Comparison of ENCODE assay signal across 11 cellular contexts in the genomic region with DNA sequence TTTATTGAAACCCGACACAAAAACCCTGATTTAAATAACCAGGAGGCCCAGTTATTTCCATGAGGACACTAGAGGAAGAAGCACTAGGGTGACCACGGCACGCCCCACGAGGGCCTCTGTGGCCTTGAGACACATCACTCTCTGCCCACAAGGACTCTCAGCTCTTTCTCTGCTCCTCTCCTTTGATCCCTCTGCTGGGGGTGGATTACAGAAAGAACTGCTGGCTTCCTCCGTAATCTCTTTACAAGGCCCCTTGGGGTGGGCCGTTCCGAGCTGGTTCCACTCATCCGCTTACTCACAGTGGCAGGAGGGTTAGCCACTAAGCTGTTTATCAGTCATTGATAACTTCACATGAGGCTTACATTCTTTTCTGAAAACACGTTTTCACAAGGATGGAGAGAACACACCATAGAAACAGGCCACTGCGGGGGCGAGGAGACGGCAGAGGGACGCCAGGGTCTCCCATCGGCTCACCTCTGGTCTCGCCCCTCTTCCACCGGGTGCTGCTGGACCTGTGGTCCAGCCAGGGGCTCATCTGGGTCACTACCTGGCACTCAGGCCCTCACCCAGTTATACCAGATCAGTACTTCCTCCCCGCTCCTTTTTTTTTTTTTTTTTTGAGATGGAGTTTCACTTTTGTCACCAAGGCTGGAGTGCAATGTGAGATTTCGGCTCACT. TPM values are rescaled to one million over a fixed set of nuclear protein-coding genes. Genes with fewer than 3 reads are reported as not detected.
DNase-seq lines count a peak whose midpoint lies in the region; ATAC-seq, FAIRE-seq and TF ChIP-seq lines count a peak whose summit lies in the region.
"Had no signal": no experiment of that assay in that cellular context is flagged by ENCODE, and none has a peak within 500 bp of the region (broad histone marks: within the 10 kb centered on the region; RNA-seq: fewer than 3 reads in every experiment).

No MANE protein-coding gene starts in this region.

- DNase-seq in D341Med (ENCODE audit: low spot score), result peak; percentile 85
- DNase-seq in NCI-H82 (lab: John Stamatoyannopoulos, UW), result peak; percentile 94
- no peak for DNase-seq in K562 (ENCODE audit: extremely low read depth in 1 of 4, low spot score in 3 of 4)
- DNase-seq in sigmoid colon, result peak; percentile 48
- DNase-seq in NCI-H345 (lab: John Stamatoyannopoulos, UW), result no peak
- no peak for DNase-seq in effector memory CD4-positive, alpha-beta T cell
- DNase-seq in heart right ventricle, result no peak
- DNase-seq: activated T-cell treated with anti-CD3 and anti-CD28 coated beads, Interleukin-2, amount 50 U/mL, for 4 hours; CD8-positive, alpha-beta T cell; NCI-H524 treated with DMSO at 0.1 percent for 48 hours had no signal

- peak; percentile 32 for ATAC-seq in K562
- ATAC-seq in heart right ventricle, result no peak
- ATAC-seq: CD8-positive, alpha-beta T cell had no signal

- in situ Hi-C loops in K562 (cut with MboI), result no loop called here

- H3K4me1 ChIP-seq in K562 (replicated peaks in 1 of 2; ENCODE audit: control insufficient read depth in 2 of 2, insufficient read depth in 2 of 2, low read length in 2 of 2) (peaks cover 6 to 11% of the 10 kb centered on the region in 2 experiments; a peak in 3 of 5 replicates), sigmoid colon (peaks cover 0 to 12% (median 7%) of the 10 kb centered on the region in 4 donors), heart right ventricle (peaks cover 0 to 54% (median 18%) of the 10 kb centered on the region in 9 donors)
- peaks cover 11% of the 10 kb centered on the region for H3K4me1 ChIP-seq in effector memory CD4-positive, alpha-beta T cell (ENCODE audit: control insufficient read depth, insufficient read depth, low read length, poor library complexity, severe bottlenecking)

- peaks cover 3% of the 10 kb centered on the region; the same call in 1 of the 3 replicates for H3K79me2 ChIP-seq in K562 (ENCODE audit: control insufficient read depth, insufficient read depth, low read length)

- POLR2A ChIA-PET in K562 (lab: Yijun Ruan, JAX), result interaction anchor here (1.7 kb wide), 1 partner anchor 10 kb away, joined by 6 read pairs; no protein-coding TSS in a partner anchor

- H3K4me2 ChIP-seq in K562 (ENCODE audit: insufficient read depth, low read length), result no peak overlapping the region

- TF ChIP-seq EP300 in K562 (IDR thresholded peaks at IDR 0.05; ENCODE audit: low read length) (no peak), sigmoid colon (IDR thresholded peaks at IDR 0.05) (no peak)

- WGBS in K562 (ENCODE audit: insufficient coverage, low coverage, missing lambda C conversion rate), result 68% methylated on average over 14 of the region's 18 CpGs
- WGBS in sigmoid colon, 2 donors, result 89 to 90% methylated on average over 18 of the region's 18 CpGs
- 84 to 88% methylated on average over 18 of the region's 18 CpGs for WGBS in heart right ventricle, 2 donors

- CTCF ChIA-PET in K562 (lab: Yijun Ruan, JAX; ENCODE audit: low intra/inter-chr PET ratio), result no interaction called here

- H3K9ac ChIP-seq in K562 (ENCODE audit: insufficient read depth in 1 of 2, low read depth in 2 of 2, low read length in 2 of 2), result peak overlapping the region in 1 of 2 experiments; percentile 71; a peak in 2 of 4 replicates

- H3K4me3 ChIP-seq in K562 (no peak overlapping the region), sigmoid colon (no peak overlapping the region), heart right ventricle (no peak overlapping the region)
- H3K4me3 ChIP-seq in effector memory CD4-positive, alpha-beta T cell (ENCODE audit: insufficient read depth, low read depth, low read length, poor library complexity, severe bottlenecking), result no peak overlapping the region

- TF ChIP-seq POLR2A in K562 (conservative IDR thresholded peaks at IDR 0.05) (no peak), sigmoid colon (IDR thresholded peaks at IDR 0.05) (no peak)

- no peak for TF ChIP-seq RAD21 in K562 (CRISPR knock-in tag; conservative IDR thresholded peaks at IDR 0.05 in 1 of 2, IDR thresholded peaks at IDR 0.05 in 1 of 2)

- no TSS peak for BruUV-seq in K562 (replicated peaks; lab: Mats Ljungman, UMichigan)

- H3K27ac ChIP-seq in K562 (ENCODE audit: extremely low read depth, low read depth, low read length) (no peak overlapping the region), sigmoid colon (no peak overlapping the region), heart right ventricle (peak overlapping the region in 1 of 10 donors; percentile 47)
- H3K27ac ChIP-seq in effector memory CD4-positive, alpha-beta T cell (ENCODE audit: insufficient read depth, low read length, poor library complexity, severe bottlenecking), result no peak overlapping the region

- TF ChIP-seq CTCF in K562 (IDR thresholded peaks at IDR 0.05 in 2 of 3, conservative IDR thresholded peaks at IDR 0.05 in 1 of 3; ENCODE audit: insufficient read depth in 2 of 3, low read depth in 1 of 3, low read length in 3 of 3) (no peak), sigmoid colon (IDR thresholded peaks at IDR 0.05) (no peak), heart right ventricle (IDR thresholded peaks at IDR 0.05) (no peak)

- intact Hi-C loops in K562 (cut with micrococcal nuclease), result no loop called here
- intact Hi-C loops in sigmoid colon (cut with DNase I), result no loop called here
- intact Hi-C loops in heart right ventricle (cut with DNase I), result no loop called here

- FAIRE-seq in K562 (lab: Jason Lieb, UNC), result no peak
- FAIRE-seq: endometrium had no signal

- no peaks in the 10 kb centered on the region for H3K27me3 ChIP-seq in K562 (ENCODE audit: control insufficient read depth in 2 of 2, insufficient read depth in 2 of 2, low read length in 2 of 2)
- no peaks in the 10 kb centered on the region for H3K27me3 ChIP-seq in sigmoid colon
- no peaks in the 10 kb centered on the region for H3K27me3 ChIP-seq in effector memory CD4-positive, alpha-beta T cell (replicated peaks; ENCODE audit: control insufficient read depth, insufficient read depth, low read length, poor library complexity, severe bottlenecking)
- H3K27me3 ChIP-seq in heart right ventricle, result no peaks in the 10 kb centered on the region

- no peaks in the 10 kb centered on the region for H3K9me3 ChIP-seq in K562 (replicated peaks; ENCODE audit: control insufficient read depth, insufficient read depth, low read depth, low read length)
- H3K9me3 ChIP-seq in sigmoid colon, result no peaks in the 10 kb centered on the region
- no peaks in the 10 kb centered on the region for H3K9me3 ChIP-seq in effector memory CD4-positive, alpha-beta T cell (ENCODE audit: control insufficient read depth, low read length)
- H3K9me3 ChIP-seq in heart right ventricle, result no peaks in the 10 kb centered on the region

- H4K20me1 ChIP-seq in K562 (replicated peaks; ENCODE audit: control insufficient read depth, insufficient read depth, low read length), result 0 out of 2 replicates have a peak, but pooled peaks cover 17% of the 10 kb centered on the region

- H3K36me3 ChIP-seq in K562 (ENCODE audit: control insufficient read depth, insufficient read depth, low read length), result no peaks in the 10 kb centered on the region
- no peaks in the 10 kb centered on the region for H3K36me3 ChIP-seq in sigmoid colon
- H3K36me3 ChIP-seq in effector memory CD4-positive, alpha-beta T cell (ENCODE audit: control insufficient read depth, insufficient read depth, low read length), result no peaks in the 10 kb centered on the region
- no peaks in the 10 kb centered on the region for H3K36me3 ChIP-seq in heart right ventricle

- H2AFZ ChIP-seq in K562 (ENCODE audit: low read depth, low read length), result no peak overlapping the region

- peaks cover 3% of the 10 kb centered on the region for H3K9me1 ChIP-seq in K562 (ENCODE audit: control insufficient read depth, insufficient read depth, low read length)

TF ChIP-seq in K562, 482 proteins besides CTCF, POLR2A, EP300 and RAD21:
- no peak for TF ChIP-seq SREBF1 (IDR thresholded peaks at IDR 0.05; ENCODE audit: borderline replicate concordance, low read depth, low read length)
- no peak for TF ChIP-seq MTF1 (CRISPR knock-in tag; IDR thresholded peaks at IDR 0.05; ENCODE audit: borderline replicate concordance)
- TF ChIP-seq DNMT1 (IDR thresholded peaks at IDR 0.05), result no peak
- no peak for TF ChIP-seq SRF (CRISPR knock-in tag; IDR thresholded peaks at IDR 0.05)

RNA-seq across cellular contexts. Expression of a gene that starts 17.6 kb away (rescaled TPM):
- total RNA-seq in K562 (2011; cell fraction: chromatin; rRNA removed; ENCODE audit: low replicate concordance), result 25.5 and 39.0 TPM in 2 replicates
- 19.2 and 20.8 TPM in 2 replicates for total RNA-seq in K562 (2011; cell fraction: nucleolus; rRNA removed)
- total RNA-seq in K562 (2011; cell fraction: nucleoplasm; rRNA removed), result 15.2 and 16.8 TPM in 2 replicates
- total RNA-seq in K562 (2014; rRNA removed) (7.1 and 8.7 TPM in 2 replicates), K562 (2014; rRNA removed; fragmentation: Illumina TruSeq; extraction: Trizol) (7.3 and 8.5 TPM in 2 replicates), K562 (2015; rRNA removed; fragmentation: Illumina TruSeq; extraction: Trizol) (7.8 and 8.5 TPM in 2 replicates), K562 (2021) (21.1 and 21.6 TPM in 2 replicates), sigmoid colon (10 to 100 TPM; 24.5 to 29.3 (median 28.5) TPM), heart right ventricle (10 to 100 TPM in 9 of 10 donors, 1 to 10 TPM in 1; 7.6 to 77.3 (median 16.3) TPM)
- polyA plus RNA-seq in K562 (2011; rRNA removed) (7.8 and 11.2 TPM in 2 replicates), K562 (2014; fragmentation: Illumina TruSeq; extraction: Trizol) (15.0 TPM in 2 replicates), K562 (2014; fragmentation: Nextera tagmentation; extraction: Ambion mirVana) (under 1 TPM; 0.46 to 0.73 TPM), K562 (2014; rRNA removed) (8.4 and 10.4 TPM in 2 replicates), sigmoid colon (10 to 100 TPM; 10.2 to 33.2 (median 13.9) TPM), heart right ventricle (10 to 100 TPM in 1 of 2 donors, 1 to 10 TPM in 1; 5.5 to 10.6 TPM)
- 8.6 and 13.1 TPM in 2 replicates for polyA plus RNA-seq in K562 (2011; cell fraction: cytosol; rRNA removed)
- 17.4 and 21.2 TPM in 2 replicates for polyA plus RNA-seq in K562 (2011; cell fraction: nucleus; rRNA removed)
- polyA plus RNA-seq in K562 (2012), result 9.6 and 10.0 TPM in 2 replicates
- 9.6 and 9.7 TPM in 2 replicates for polyA minus RNA-seq in K562 (2011; rRNA and poly(A)+ RNA removed)
- 5.0 TPM in 2 replicates for polyA minus RNA-seq in K562 (2011; cell fraction: cytosol; rRNA and poly(A)+ RNA removed)
- polyA minus RNA-seq in K562 (2011; cell fraction: nucleus; rRNA and poly(A)+ RNA removed), result 7.9 and 14.4 TPM in 2 replicates

Comparison
In these comparisons a context has a peak if more than half of its experiments do, and no peak if none do; other contexts are left out.
1. DNase-seq: peak in D341Med (single experiment), NCI-H82 (single experiment) and sigmoid colon (single experiment); none in K562 (0 of 4), NCI-H345 (single experiment), effector memory CD4-positive, alpha-beta T cell (0 of 3) and heart right ventricle (0 of 2).